24 cellular contexts compared by ENCODE assay signal in the genomic region with DNA sequence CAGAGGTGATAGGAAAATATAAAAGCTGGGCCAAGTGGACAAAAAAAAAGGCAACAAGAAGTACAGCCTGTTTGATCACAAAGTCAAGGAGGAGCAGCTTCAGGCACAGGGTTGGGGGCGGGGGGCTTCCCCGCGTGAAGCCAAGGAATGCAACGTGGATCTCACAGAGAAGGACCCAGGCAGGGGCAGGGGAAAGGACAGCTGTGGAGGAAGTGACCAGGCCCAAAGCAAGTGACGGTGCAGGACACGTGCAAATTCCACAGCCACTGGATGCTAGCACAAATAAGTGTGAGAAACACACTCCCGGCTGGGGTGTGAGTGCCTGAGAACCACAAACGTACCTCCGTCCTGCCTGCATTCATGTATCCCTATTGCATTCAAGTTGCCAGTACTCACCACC.
"Had no signal": no experiment of that assay in that cellular context is flagged by ENCODE, and none has a peak within 500 bp of the region (broad histone marks: within the 10 kb centered on the region; RNA-seq: fewer than 3 reads in every experiment).

No MANE protein-coding gene starts in this region.

- H3K27me3 ChIP-seq: brain microvascular endothelial cell, colonic mucosa had no signal

- ATAC-seq: activated T-cell treated with anti-CD3 and anti-CD28 coated beads, Interleukin-2, amount 50 U/mL, for 72 hours had no signal

- H3K4me3 ChIP-seq: colonic mucosa had no signal

- H3K4me1 Mint-ChIP-seq: activated CD4-positive, alpha-beta memory T cell treated with anti-CD3 and anti-CD28 coated beads, Interleukin-2, amount 10 ng/mL, durations not matched to agents 7 days and 5 days; activated CD4-positive, alpha-beta T cell treated with anti-CD3 and anti-CD28 coated beads, Interleukin-2, amount 10 ng/mL, durations not matched to agents 7 days and 5 days had no signal

- H3K36me3 ChIP-seq: brain microvascular endothelial cell, colonic mucosa had no signal

- DNase-seq: activated CD4-positive, alpha-beta memory T cell treated with anti-CD3 and anti-CD28 coated beads, Interleukin-2, amount 10 ng/mL, durations not matched to agents 7 days and 5 days; activated CD4-positive, alpha-beta T cell treated with anti-CD3 and anti-CD28 coated beads for 1 hour; activated CD4-positive, alpha-beta T cell treated with anti-CD3 and anti-CD28 coated beads for 4 hours; activated CD4-positive, alpha-beta T cell treated with anti-CD3 and anti-CD28 coated beads, Interleukin-2, amount 10 ng/mL, durations not matched to agents 7 days and 5 days; activated CD4-positive, alpha-beta T cell treated with anti-CD3 and anti-CD28 coated beads, Interleukin-2, amount 50 U/mL, for 4 hours; activated CD8-positive, alpha-beta memory T cell treated with anti-CD3 and anti-CD28 coated beads, Interleukin-2, amount 50 U/mL, for 48 hours; activated effector memory CD4-positive, alpha-beta T cell treated with Interleukin-2 at 50 U/mL for 16 hours; activated gamma-delta T cell treated with Interleukin-2 at 50 U/mL for 16 hours; activated naive CD4-positive, alpha-beta T cell treated with anti-CD3 and anti-CD28 coated beads, Interleukin-2, amount 50 U/mL, for 16 hours; activated naive CD4-positive, alpha-beta T cell treated with Interleukin-2 at 50 U/mL for 16 hours; activated T-cell treated with anti-CD3 and anti-CD28 coated beads for 4 hours; activated T-cell treated with anti-CD3 and anti-CD28 coated beads, Interleukin-2, amount 50 U/mL, for 24 hours; activated T-cell treated with anti-CD3 and anti-CD28 coated beads, Interleukin-2, amount 50 U/mL, for 72 hours; amniotic stem cell; anterior cingulate cortex; brain microvascular endothelial cell; caudate nucleus; colonic mucosa; effector CD8-positive, alpha-beta T cell; foreskin fibroblast; head of caudate nucleus; T-helper 2 cell had no signal

- H3K9me3 ChIP-seq: colonic mucosa had no signal

- H3K4me1 ChIP-seq: colonic mucosa had no signal

- H3K4me3 Mint-ChIP-seq: activated CD4-positive, alpha-beta memory T cell treated with anti-CD3 and anti-CD28 coated beads, Interleukin-2, amount 10 ng/mL, durations not matched to agents 7 days and 5 days; activated CD4-positive, alpha-beta T cell treated with anti-CD3 and anti-CD28 coated beads, Interleukin-2, amount 10 ng/mL, durations not matched to agents 7 days and 5 days; activated naive CD8-positive, alpha-beta T cell; activated T-cell treated with anti-CD3 and anti-CD28 coated beads, Interleukin-2, amount 50 U/mL, for 24 hours; activated T-cell treated with anti-CD3 and anti-CD28 coated beads, Interleukin-2, amount 50 U/mL, for 72 hours had no signal

- H3K27ac Mint-ChIP-seq: activated CD4-positive, alpha-beta memory T cell treated with anti-CD3 and anti-CD28 coated beads, Interleukin-2, amount 10 ng/mL, durations not matched to agents 7 days and 5 days; activated CD4-positive, alpha-beta T cell treated with anti-CD3 and anti-CD28 coated beads, Interleukin-2, amount 10 ng/mL, durations not matched to agents 7 days and 5 days; activated naive CD8-positive, alpha-beta T cell; activated T-cell treated with anti-CD3 and anti-CD28 coated beads, Interleukin-2, amount 50 U/mL, for 24 hours; activated T-cell treated with anti-CD3 and anti-CD28 coated beads, Interleukin-2, amount 50 U/mL, for 72 hours had no signal

- H3K27me3 Mint-ChIP-seq: activated CD4-positive, alpha-beta memory T cell treated with anti-CD3 and anti-CD28 coated beads, Interleukin-2, amount 10 ng/mL, durations not matched to agents 7 days and 5 days; activated CD4-positive, alpha-beta T cell treated with anti-CD3 and anti-CD28 coated beads, Interleukin-2, amount 10 ng/mL, durations not matched to agents 7 days and 5 days had no signal

- H3K27ac ChIP-seq: brain microvascular endothelial cell, colonic mucosa, epithelial cell of prostate had no signal
